ENCODE assay signal across 18 cellular contexts in the genomic region with DNA sequence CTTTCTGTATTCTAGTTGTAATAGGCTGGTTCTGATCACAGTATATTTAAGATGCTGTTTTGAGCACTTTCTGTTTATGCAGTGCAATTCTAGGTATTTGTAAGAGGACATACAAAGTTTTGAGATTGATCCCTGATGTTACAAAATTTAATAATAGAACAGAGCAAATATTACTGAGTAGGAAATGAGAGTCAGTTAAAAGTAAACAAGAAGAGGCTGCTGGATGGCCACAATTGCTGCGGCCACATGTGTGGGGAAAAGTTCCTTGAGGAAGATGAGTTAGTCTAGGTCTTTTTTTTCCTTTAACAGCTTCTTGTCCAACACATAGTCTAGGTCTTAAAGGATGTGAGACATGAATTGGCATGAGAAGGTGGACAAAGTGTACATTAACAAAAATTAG. TPM values are rescaled to one million over a fixed set of nuclear protein-coding genes. Genes with fewer than 3 reads are reported as not detected.
A peak's percentile ranks its signal among the peaks of the same experiment; 100 is the strongest.
DNase-seq lines count a peak whose midpoint lies in the region; ATAC-seq, FAIRE-seq and TF ChIP-seq lines count a peak whose summit lies in the region.
"Had no signal": no experiment of that assay in that cellular context is flagged by ENCODE, and none has a peak within 500 bp of the region (broad histone marks: within the 10 kb centered on the region; RNA-seq: fewer than 3 reads in every experiment).

No MANE protein-coding gene starts in this region.

- 13% methylated on average over 1 of the region's 1 CpG for WGBS in liver
- 86% methylated on average over 1 of the region's 1 CpG for WGBS in HepG2 (ENCODE audit: low lambda C conversion rate)

- no peak overlapping the region for H3K9ac ChIP-seq in liver (ENCODE audit: low read depth in 1 of 2, low read length in 2 of 2)
- no peak overlapping the region for H3K9ac ChIP-seq in HepG2 (ENCODE audit: insufficient read depth, low read depth, low read length)
- H3K9ac ChIP-seq in astrocyte (ENCODE audit: low read length), result no peak overlapping the region
- H3K9ac ChIP-seq: parathyroid adenoma had no signal

- no peak for FAIRE-seq in HepG2 (lab: Jason Lieb, UNC)
- FAIRE-seq in astrocyte (lab: Jason Lieb, UNC), result no peak

- no peak for TF ChIP-seq POLR2A in HepG2 (IDR thresholded peaks at IDR 0.05; ENCODE audit: insufficient read depth in 1 of 2, low read depth in 2 of 2, low read length in 2 of 2)

- TF ChIP-seq EP300 in HepG2 (IDR thresholded peaks at IDR 0.05; ENCODE audit: low read depth in 2 of 2, low read length in 2 of 2), result no peak
- TF ChIP-seq EP300 in HepG2 (CRISPR knock-in tag; IDR thresholded peaks at IDR 0.05; ENCODE audit: borderline replicate concordance), result no peak

- peak overlapping the region; percentile 51 for H3K4me3 Mint-ChIP-seq in astrocyte (ENCODE audit: unreplicated experiment)
- H3K4me3 Mint-ChIP-seq in memory B cell, result peak overlapping the region; percentile 35
- H3K4me3 Mint-ChIP-seq: type B pancreatic cell had no signal

- H3K36me3 ChIP-seq in liver (ENCODE audit: control insufficient read depth in 4 of 4, insufficient read depth in 3 of 4, low read depth in 1 of 4, low read length in 3 of 4) (no peaks in the 10 kb centered on the region), HepG2 (replicated peaks in 1 of 2; ENCODE audit: control insufficient read depth in 1 of 2, insufficient read depth in 2 of 2, low read length in 2 of 2) (peaks cover 0 to 1% of the 10 kb centered on the region in 2 experiments; a peak in 2 of 5 replicates), astrocyte (ENCODE audit: insufficient read depth, low read length) (no peaks in the 10 kb centered on the region), H7 (replicated peaks; ENCODE audit: control insufficient read depth, insufficient read depth, low read length) (no peaks in the 10 kb centered on the region)
- H3K36me3 ChIP-seq: esophagus squamous epithelium, Peyer's patch had no signal

- H3K27me3 ChIP-seq in liver (ENCODE audit: control insufficient read depth in 4 of 4, insufficient read depth in 4 of 4, low read length in 3 of 4) (no peaks in the 10 kb centered on the region), HepG2 (ENCODE audit: control insufficient read depth in 1 of 2, insufficient read depth in 2 of 2, low read length in 2 of 2) (no peaks in the 10 kb centered on the region), astrocyte (ENCODE audit: insufficient read depth, low read length) (no peaks in the 10 kb centered on the region), H7 (ENCODE audit: control insufficient read depth, insufficient read depth, low read length) (no peaks in the 10 kb centered on the region)
- H3K27me3 ChIP-seq: esophagus squamous epithelium, Peyer's patch had no signal

- no TSS peak for BruUV-seq in HepG2 (replicated peaks; lab: Mats Ljungman, UMichigan)

- no peak overlapping the region for H3K27ac Mint-ChIP-seq in astrocyte (ENCODE audit: unreplicated experiment)
- peak overlapping the region; percentile 86 for H3K27ac Mint-ChIP-seq in memory B cell

- TF ChIP-seq CTCF in liver (IDR thresholded peaks at IDR 0.05; ENCODE audit: low read depth, low read length, missing input control) (no peak), HepG2 (CRISPR knock-in tag; IDR thresholded peaks at IDR 0.05) (no peak), astrocyte (IDR thresholded peaks at IDR 0.05; ENCODE audit: insufficient read depth, low read depth, low read length) (no peak), GM10266 (IDR thresholded peaks at IDR 0.05; ENCODE audit: control insufficient read depth, insufficient read depth, low read depth, missing control alignments) (no peak)

- H3K9me3 ChIP-seq in liver (ENCODE audit: control insufficient read depth in 4 of 4, low read length in 3 of 4) (no peaks in the 10 kb centered on the region), HepG2 (ENCODE audit: low read length) (no peaks in the 10 kb centered on the region), astrocyte (ENCODE audit: insufficient read depth, low read depth, low read length) (no peaks in the 10 kb centered on the region)
- H3K9me3 ChIP-seq: esophagus squamous epithelium, Peyer's patch had no signal

- H3K4me3 ChIP-seq in liver (ENCODE audit: low read depth in 1 of 3, low read length in 3 of 3) (no peak overlapping the region), HepG2 (replicated peaks in 1 of 3; ENCODE audit: insufficient read depth in 1 of 3, low read depth in 2 of 3, low read length in 3 of 3) (no peak overlapping the region), astrocyte (ENCODE audit: insufficient read depth, low read depth, low read length) (no peak overlapping the region), H7 (ENCODE audit: insufficient read depth, low read depth, low read length) (no peak overlapping the region)
- H3K4me3 ChIP-seq: esophagus squamous epithelium, Peyer's patch had no signal

- ATAC-seq in HepG2 (no peak), memory B cell (ENCODE audit: low read depth) (no peak)

- H3K36me3 Mint-ChIP-seq in astrocyte (ENCODE audit: low read depth, unreplicated experiment) (peaks cover 5% of the 10 kb centered on the region), memory B cell (peaks cover 7% of the 10 kb centered on the region)

- H4K20me1 ChIP-seq in HepG2 (ENCODE audit: insufficient read depth, low read length), result peaks cover 25% of the 10 kb centered on the region
- H4K20me1 ChIP-seq in astrocyte (ENCODE audit: insufficient read depth, low read length), result peaks cover 82% of the 10 kb centered on the region

- no peak overlapping the region for H3K4me2 ChIP-seq in HepG2 (ENCODE audit: low read depth, low read length)
- no peak overlapping the region for H3K4me2 ChIP-seq in astrocyte (ENCODE audit: low read length)

- H2AFZ ChIP-seq in HepG2 (ENCODE audit: low read length) (no peak overlapping the region), astrocyte (ENCODE audit: low read depth, low read length) (no peak overlapping the region)
- H2AFZ ChIP-seq: parathyroid adenoma had no signal

- H3K79me2 ChIP-seq in HepG2 (ENCODE audit: insufficient read depth, low read length) (peaks cover 85% of the 10 kb centered on the region), astrocyte (ENCODE audit: insufficient read depth, low read length) (peaks cover 98% of the 10 kb centered on the region)

- no peak overlapping the region for H3K27ac ChIP-seq in liver (ENCODE audit: low read depth in 1 of 2, low read length in 2 of 2)
- no peak overlapping the region for H3K27ac ChIP-seq in HepG2 (ENCODE audit: extremely low read length, insufficient read depth, low read length)
- no peak overlapping the region for H3K27ac ChIP-seq in astrocyte (ENCODE audit: low read depth, low read length)
- H3K27ac ChIP-seq: parathyroid adenoma had no signal

- H3K27me3 Mint-ChIP-seq in astrocyte (ENCODE audit: low read depth, unreplicated experiment) (no peaks in the 10 kb centered on the region), memory B cell (no peaks in the 10 kb centered on the region)
- H3K27me3 Mint-ChIP-seq: type B pancreatic cell had no signal

- DNase-seq in HepG2 (ENCODE audit: low spot score) (no peak), astrocyte (ENCODE audit: low read depth) (no peak), memory B cell (ENCODE audit: low spot score in 2 of 2) (no peak), DMS153 (lab: John Stamatoyannopoulos, UW) (no peak), H7 (no peak), GM10266 (ENCODE audit: extremely low spot score) (no peak), cardiac septum (ENCODE audit: low spot score) (no peak)
- DNase-seq: activated CD4-positive, alpha-beta T cell treated with anti-CD3 and anti-CD28 coated beads for 48 hours; activated gamma-delta T cell treated with Interleukin-2 at 50 U/mL for 16 hours; central memory CD4-positive, alpha-beta T cell; esophagus squamous epithelium; NCI-H1105 treated with DMSO at 0.1 percent for 48 hours; NCI-H524; Peyer's patch; T-helper 1 cell had no signal

- TF ChIP-seq RAD21 in liver (IDR thresholded peaks at IDR 0.05) (no peak), HepG2 (CRISPR knock-in tag; IDR thresholded peaks at IDR 0.05) (no peak)

- H3K4me1 Mint-ChIP-seq in astrocyte (ENCODE audit: low read depth, unreplicated experiment) (peaks cover 27% of the 10 kb centered on the region), memory B cell (peaks cover 41% of the 10 kb centered on the region)

- POLR2A ChIA-PET in HepG2 (lab: Yijun Ruan, JAX), result no interaction called here

- CTCF ChIA-PET in HepG2 (lab: Yijun Ruan, JAX; ENCODE audit: low intra/inter-chr PET ratio, low total read pairs), result no interaction called here

- intact Hi-C loops in HepG2 (cut with micrococcal nuclease; ENCODE audit: unreplicated experiment) (no loop called here), cardiac septum (cut with DNase I) (no loop called here)

- in situ Hi-C loops in HepG2 (cut with HindIII; ENCODE audit: extremely low pct_ligation_motif_present, low pct_unique_long_range_greater_than_20kb), result no loop called here

- no peaks in the 10 kb centered on the region for H3K9me3 Mint-ChIP-seq in astrocyte (ENCODE audit: unreplicated experiment)
- no peaks in the 10 kb centered on the region for H3K9me3 Mint-ChIP-seq in memory B cell
- H3K9me3 Mint-ChIP-seq: type B pancreatic cell had no signal

- H3K4me1 ChIP-seq in liver (ENCODE audit: control insufficient read depth in 4 of 4, insufficient read depth in 4 of 4, low read length in 3 of 4), result peaks cover 2 to 40% (median 30%) of the 10 kb centered on the region in 4 donors
- peaks cover 35% of the 10 kb centered on the region for H3K4me1 ChIP-seq in HepG2 (ENCODE audit: insufficient read depth, low read length)
- H3K4me1 ChIP-seq in astrocyte (ENCODE audit: insufficient read depth, low read length), result peaks cover 2% of the 10 kb centered on the region

RNA-seq across cellular contexts. Expression of gene EHMT1, which starts 11.3 kb away (rescaled TPM):
- total RNA-seq in liver (10 to 100 TPM; 37.5 to 48.2 TPM), HepG2 (2016; rRNA removed; fragmentation: Illumina TruSeq; extraction: Trizol) (19.2 and 23.0 TPM in 2 replicates), astrocyte (56.4 and 64.5 TPM in 2 replicates), cardiac septum (39.8 TPM)
- polyA plus RNA-seq in liver (10 to 100 TPM; 16.1 to 17.1 TPM), HepG2 (2011; rRNA removed) (27.1 and 32.7 TPM in 2 replicates)
- total RNA-seq in HepG2 (2016; cell fraction: cytosol; rRNA removed; fragmentation: Illumina TruSeq; extraction: Trizol; ENCODE audit: low read depth), result 32.6 and 34.0 TPM in 2 replicates
- total RNA-seq in HepG2 (2016; cell fraction: insoluble cytoplasmic fraction; rRNA removed; fragmentation: Illumina TruSeq; extraction: Trizol), result 15.2 and 25.2 TPM in 2 replicates
- total RNA-seq in HepG2 (2016; cell fraction: membrane; rRNA removed; fragmentation: Illumina TruSeq; extraction: Trizol), result 17.9 and 21.2 TPM in 2 replicates
- total RNA-seq in HepG2 (2016; cell fraction: nucleus; rRNA removed; fragmentation: Illumina TruSeq; extraction: Trizol), result 21.3 and 28.8 TPM in 2 replicates
- 15.3 and 21.9 TPM in 2 replicates for polyA plus RNA-seq in HepG2 (2011; cell fraction: cytosol; rRNA removed)
- 115 and 134 TPM in 2 replicates for polyA plus RNA-seq in HepG2 (2011; cell fraction: nucleus; rRNA removed)
- 23.7 and 24.3 TPM in 2 replicates for polyA plus RNA-seq in HepG2 (2012)
- 2.4 TPM in 2 replicates for polyA plus RNA-seq in HepG2 (2016; cell fraction: cytosol; fragmentation: Illumina TruSeq; extraction: Trizol; ENCODE audit: low read depth)
- polyA plus RNA-seq in HepG2 (2016; cell fraction: insoluble cytoplasmic fraction; fragmentation: Illumina TruSeq; extraction: Trizol; ENCODE audit: low read depth), result 15.9 and 22.8 TPM in 2 replicates
- polyA plus RNA-seq in HepG2 (2016; cell fraction: membrane; fragmentation: Illumina TruSeq; extraction: Trizol; ENCODE audit: low read depth), result 6.3 and 6.9 TPM in 2 replicates
- 70.5 and 71.6 TPM in 2 replicates for polyA plus RNA-seq in HepG2 (2016; cell fraction: nucleus; fragmentation: Illumina TruSeq; extraction: Trizol; ENCODE audit: insufficient read depth, low read depth)
- 74.8 and 208 TPM in 2 replicates for polyA minus RNA-seq in HepG2 (2011; rRNA and poly(A)+ RNA removed; ENCODE audit: low replicate concordance)
- polyA minus RNA-seq in HepG2 (2011; cell fraction: cytosol; rRNA and poly(A)+ RNA removed), result 20.1 and 23.4 TPM in 2 replicates
- polyA minus RNA-seq in HepG2 (2011; cell fraction: nucleus; rRNA and poly(A)+ RNA removed), result 41.9 and 46.2 TPM in 2 replicates
- 89.6 and 97.1 TPM in 2 replicates for total RNA-seq in H7 (2014; rRNA removed; shearing (Covaris generic))

RNA-seq across cellular contexts. Expression of gene ARRDC1, which starts 24.6 kb away (rescaled TPM):
- total RNA-seq in liver, result 10 to 100 TPM in 1 of 2 donors, 1 to 10 TPM in 1; 9.8 to 31.6 TPM
- 10 to 100 TPM; 19.9 to 26.9 TPM for polyA plus RNA-seq in liver
- total RNA-seq in HepG2 (2016; rRNA removed; fragmentation: Illumina TruSeq; extraction: Trizol), result 13.4 and 21.7 TPM in 2 replicates
- 8.4 and 10.0 TPM in 2 replicates for total RNA-seq in HepG2 (2016; cell fraction: cytosol; rRNA removed; fragmentation: Illumina TruSeq; extraction: Trizol; ENCODE audit: low read depth)
- total RNA-seq in HepG2 (2016; cell fraction: insoluble cytoplasmic fraction; rRNA removed; fragmentation: Illumina TruSeq; extraction: Trizol), result 12.6 and 23.4 TPM in 2 replicates
- total RNA-seq in HepG2 (2016; cell fraction: membrane; rRNA removed; fragmentation: Illumina TruSeq; extraction: Trizol), result 8.5 and 10.9 TPM in 2 replicates
- 14.0 and 15.0 TPM in 2 replicates for total RNA-seq in HepG2 (2016; cell fraction: nucleus; rRNA removed; fragmentation: Illumina TruSeq; extraction: Trizol)
- 44.4 and 50.9 TPM in 2 replicates for polyA plus RNA-seq in HepG2 (2011; rRNA removed)
- 23.8 and 38.3 TPM in 2 replicates for polyA plus RNA-seq in HepG2 (2011; cell fraction: cytosol; rRNA removed)
- polyA plus RNA-seq in HepG2 (2011; cell fraction: nucleus; rRNA removed), result 240 and 305 TPM in 2 replicates
- polyA plus RNA-seq in HepG2 (2012), result 16.2 and 19.0 TPM in 2 replicates
- polyA plus RNA-seq in HepG2 (2016; cell fraction: cytosol; fragmentation: Illumina TruSeq; extraction: Trizol; ENCODE audit: low read depth), result 5.5 and 7.1 TPM in 2 replicates
- 13.7 and 16.1 TPM in 2 replicates for polyA plus RNA-seq in HepG2 (2016; cell fraction: insoluble cytoplasmic fraction; fragmentation: Illumina TruSeq; extraction: Trizol; ENCODE audit: low read depth)
- polyA plus RNA-seq in HepG2 (2016; cell fraction: membrane; fragmentation: Illumina TruSeq; extraction: Trizol; ENCODE audit: low read depth), result 6.1 and 7.5 TPM in 2 replicates
- 53.7 and 57.4 TPM in 2 replicates for polyA plus RNA-seq in HepG2 (2016; cell fraction: nucleus; fragmentation: Illumina TruSeq; extraction: Trizol; ENCODE audit: insufficient read depth, low read depth)
- 48.5 and 187 TPM in 2 replicates for polyA minus RNA-seq in HepG2 (2011; rRNA and poly(A)+ RNA removed; ENCODE audit: low replicate concordance)
- 10.7 and 12.0 TPM in 2 replicates for polyA minus RNA-seq in HepG2 (2011; cell fraction: cytosol; rRNA and poly(A)+ RNA removed)
- 32.6 and 32.9 TPM in 2 replicates for polyA minus RNA-seq in HepG2 (2011; cell fraction: nucleus; rRNA and poly(A)+ RNA removed)
- 13.9 and 14.2 TPM in 2 replicates for total RNA-seq in astrocyte
- total RNA-seq in H7 (2014; rRNA removed; shearing (Covaris generic)), result 30.3 and 38.2 TPM in 2 replicates
- total RNA-seq in cardiac septum, result 21.1 TPM

RNA-seq across cellular contexts. Expression of gene ZMYND19, which starts 39.8 kb away (rescaled TPM):
- total RNA-seq in liver (1 to 10 TPM; 7.0 to 7.1 TPM), HepG2 (2016; rRNA removed; fragmentation: Illumina TruSeq; extraction: Trizol) (29.6 and 38.7 TPM in 2 replicates), astrocyte (31.1 and 34.0 TPM in 2 replicates), cardiac septum (11.2 TPM)
- polyA plus RNA-seq in liver (1 to 10 TPM; 2.4 to 7.0 TPM), HepG2 (2011; rRNA removed) (21.3 and 21.8 TPM in 2 replicates)
- total RNA-seq in HepG2 (2016; cell fraction: cytosol; rRNA removed; fragmentation: Illumina TruSeq; extraction: Trizol; ENCODE audit: low read depth), result 103 and 108 TPM in 2 replicates
- total RNA-seq in HepG2 (2016; cell fraction: insoluble cytoplasmic fraction; rRNA removed; fragmentation: Illumina TruSeq; extraction: Trizol), result 26.0 and 40.1 TPM in 2 replicates
- total RNA-seq in HepG2 (2016; cell fraction: membrane; rRNA removed; fragmentation: Illumina TruSeq; extraction: Trizol), result 93.6 and 97.4 TPM in 2 replicates
- total RNA-seq in HepG2 (2016; cell fraction: nucleus; rRNA removed; fragmentation: Illumina TruSeq; extraction: Trizol), result 26.3 and 30.8 TPM in 2 replicates
- polyA plus RNA-seq in HepG2 (2011; cell fraction: cytosol; rRNA removed), result 19.1 and 23.2 TPM in 2 replicates
- polyA plus RNA-seq in HepG2 (2011; cell fraction: nucleus; rRNA removed), result 46.9 and 49.7 TPM in 2 replicates
- 16.9 and 18.6 TPM in 2 replicates for polyA plus RNA-seq in HepG2 (2012)
- 80.6 TPM in 2 replicates for polyA plus RNA-seq in HepG2 (2016; cell fraction: cytosol; fragmentation: Illumina TruSeq; extraction: Trizol; ENCODE audit: low read depth)
- polyA plus RNA-seq in HepG2 (2016; cell fraction: insoluble cytoplasmic fraction; fragmentation: Illumina TruSeq; extraction: Trizol; ENCODE audit: low read depth), result 32.1 and 34.5 TPM in 2 replicates
- polyA plus RNA-seq in HepG2 (2016; cell fraction: membrane; fragmentation: Illumina TruSeq; extraction: Trizol; ENCODE audit: low read depth), result 89.7 and 93.0 TPM in 2 replicates
- polyA plus RNA-seq in HepG2 (2016; cell fraction: nucleus; fragmentation: Illumina TruSeq; extraction: Trizol; ENCODE audit: insufficient read depth, low read depth), result 60.9 and 67.4 TPM in 2 replicates
- 9.8 and 59.1 TPM in 2 replicates for polyA minus RNA-seq in HepG2 (2011; rRNA and poly(A)+ RNA removed; ENCODE audit: low replicate concordance)
- polyA minus RNA-seq in HepG2 (2011; cell fraction: cytosol; rRNA and poly(A)+ RNA removed), result 6.4 and 6.5 TPM in 2 replicates
- polyA minus RNA-seq in HepG2 (2011; cell fraction: nucleus; rRNA and poly(A)+ RNA removed), result 13.0 and 13.1 TPM in 2 replicates
- 66.3 and 92.1 TPM in 2 replicates for total RNA-seq in H7 (2014; rRNA removed; shearing (Covaris generic))

RNA-seq across cellular contexts. Expression of gene DPH7, which starts 51.4 kb away (rescaled TPM):
- total RNA-seq in liver, result 10 to 100 TPM in 1 of 2 donors, 1 to 10 TPM in 1; 9.4 to 18.9 TPM
- 10 to 100 TPM in 1 of 2 donors, 1 to 10 TPM in 1; 7.9 to 15.1 TPM for polyA plus RNA-seq in liver
- 22.6 and 31.6 TPM in 2 replicates for total RNA-seq in HepG2 (2016; rRNA removed; fragmentation: Illumina TruSeq; extraction: Trizol)
- 23.7 and 28.0 TPM in 2 replicates for total RNA-seq in HepG2 (2016; cell fraction: cytosol; rRNA removed; fragmentation: Illumina TruSeq; extraction: Trizol; ENCODE audit: low read depth)
- 21.4 and 31.8 TPM in 2 replicates for total RNA-seq in HepG2 (2016; cell fraction: insoluble cytoplasmic fraction; rRNA removed; fragmentation: Illumina TruSeq; extraction: Trizol)
- total RNA-seq in HepG2 (2016; cell fraction: membrane; rRNA removed; fragmentation: Illumina TruSeq; extraction: Trizol), result 27.7 and 31.4 TPM in 2 replicates
- 34.5 and 40.2 TPM in 2 replicates for total RNA-seq in HepG2 (2016; cell fraction: nucleus; rRNA removed; fragmentation: Illumina TruSeq; extraction: Trizol)
- polyA plus RNA-seq in HepG2 (2011; rRNA removed), result 27.6 and 36.9 TPM in 2 replicates
- polyA plus RNA-seq in HepG2 (2011; cell fraction: cytosol; rRNA removed), result 15.3 and 20.0 TPM in 2 replicates
- polyA plus RNA-seq in HepG2 (2011; cell fraction: nucleus; rRNA removed), result 128 and 151 TPM in 2 replicates
- polyA plus RNA-seq in HepG2 (2012), result 15.1 and 23.7 TPM in 2 replicates
- 12.4 and 19.6 TPM in 2 replicates for polyA plus RNA-seq in HepG2 (2016; cell fraction: cytosol; fragmentation: Illumina TruSeq; extraction: Trizol; ENCODE audit: low read depth)
- 16.4 and 19.1 TPM in 2 replicates for polyA plus RNA-seq in HepG2 (2016; cell fraction: insoluble cytoplasmic fraction; fragmentation: Illumina TruSeq; extraction: Trizol; ENCODE audit: low read depth)
- 18.6 and 24.9 TPM in 2 replicates for polyA plus RNA-seq in HepG2 (2016; cell fraction: membrane; fragmentation: Illumina TruSeq; extraction: Trizol; ENCODE audit: low read depth)
- 78.6 and 82.4 TPM in 2 replicates for polyA plus RNA-seq in HepG2 (2016; cell fraction: nucleus; fragmentation: Illumina TruSeq; extraction: Trizol; ENCODE audit: insufficient read depth, low read depth)
- polyA minus RNA-seq in HepG2 (2011; rRNA and poly(A)+ RNA removed; ENCODE audit: low replicate concordance), result 13.7 and 46.0 TPM in 2 replicates
- polyA minus RNA-seq in HepG2 (2011; cell fraction: cytosol; rRNA and poly(A)+ RNA removed), result 4.0 and 7.5 TPM in 2 replicates
- polyA minus RNA-seq in HepG2 (2011; cell fraction: nucleus; rRNA and poly(A)+ RNA removed), result 27.8 and 33.3 TPM in 2 replicates
- total RNA-seq in astrocyte, result 34.4 and 35.4 TPM in 2 replicates
- 41.8 and 49.1 TPM in 2 replicates for total RNA-seq in H7 (2014; rRNA removed; shearing (Covaris generic))
- total RNA-seq in cardiac septum, result 21.2 TPM
